Comparison of ENCODE assay signal across 16 cellular contexts in genomic region chr5:157339409-157339808, GRCh38.
DNase-seq lines count a peak whose midpoint lies in the region; ATAC-seq, FAIRE-seq and TF ChIP-seq lines count a peak whose summit lies in the region.
"Had no signal": no experiment of that assay in that cellular context is flagged by ENCODE, and none has a peak within 500 bp of the region (broad histone marks: within the 10 kb centered on the region; RNA-seq: fewer than 3 reads in every experiment).

No MANE protein-coding gene starts in this region.

- TF ChIP-seq POLR2A in GM12892 (IDR thresholded peaks at IDR 0.05; ENCODE audit: low read depth, low read length): no peak

- DNase-seq in activated T-cell treated with anti-CD3 and anti-CD28 coated beads, Interleukin-2, amount 50 U/mL, for 24 hours: no peak
- DNase-seq in activated T-cell treated with anti-CD3 and anti-CD28 coated beads, Interleukin-2, amount 50 U/mL, for 48 hours: no peak
- DNase-seq in GM12892 (ENCODE audit: insufficient read length): no peak
- no peak for DNase-seq in activated T-helper 2 cell treated with anti-CD3 and anti-CD28 coated beads, Interferon-gamma antibody, Interleukin-2, Interleukin-4, amounts not matched to agents 10 μg/mL and 5 μg/mL and 100 μg/mL, durations not matched to agents 14 hours and 24 hours and 36 hours (ENCODE audit: low spot score)
- no peak for DNase-seq in stimulated activated effector memory CD8-positive, alpha-beta T cell treated with anti-CD3 and anti-CD28 coated beads, Interleukin-12 subunit alpha, Interleukin-12 subunit beta, amount 100 ng/mL, for 72 hours (ENCODE audit: low spot score in 2 of 2)
- DNase-seq in AG08395 (ENCODE audit: low spot score): no peak
- DNase-seq in posterior cingulate gyrus: no peak
- DNase-seq: CD8-positive, alpha-beta memory T cell; DMS53; NCI-H1417 treated with DMSO at 0.1 percent for 48 hours; NCI-H187 treated with DMSO at 0.1 percent for 48 hours; NCI-H226; NCI-H524; NCI-H82; SHP77 had no signal

- H3K4me3 Mint-ChIP-seq in activated T-cell treated with anti-CD3 and anti-CD28 coated beads, Interleukin-2, amount 50 U/mL, for 24 hours: no peak overlapping the region
- no peak overlapping the region for H3K4me3 Mint-ChIP-seq in activated T-helper 2 cell treated with anti-CD3 and anti-CD28 coated beads, Interferon-gamma antibody, Interleukin-2, Interleukin-4, amounts not matched to agents 10 μg/mL and 5 μg/mL and 100 μg/mL, durations not matched to agents 14 hours and 24 hours and 36 hours (ENCODE audit: low read depth)
- H3K4me3 Mint-ChIP-seq in stimulated activated effector memory CD8-positive, alpha-beta T cell treated with anti-CD3 and anti-CD28 coated beads, Interleukin-12 subunit alpha, Interleukin-12 subunit beta, amount 100 ng/mL, for 72 hours: no peak overlapping the region
- H3K4me3 Mint-ChIP-seq: CD8-positive, alpha-beta memory T cell had no signal

- FAIRE-seq in GM12892 (lab: Jason Lieb, UNC): peak; percentile 53
- FAIRE-seq: A549 had no signal

- peaks cover 30% of the 10 kb centered on the region for H3K4me1 Mint-ChIP-seq in activated T-cell treated with anti-CD3 and anti-CD28 coated beads, Interleukin-2, amount 50 U/mL, for 24 hours (ENCODE audit: low read depth)
- H3K4me1 Mint-ChIP-seq in activated T-helper 2 cell treated with anti-CD3 and anti-CD28 coated beads, Interferon-gamma antibody, Interleukin-2, Interleukin-4, amounts not matched to agents 10 μg/mL and 5 μg/mL and 100 μg/mL, durations not matched to agents 14 hours and 24 hours and 36 hours (ENCODE audit: low read depth): peaks cover 17% of the 10 kb centered on the region
- peaks cover 41% of the 10 kb centered on the region for H3K4me1 Mint-ChIP-seq in stimulated activated effector memory CD8-positive, alpha-beta T cell treated with anti-CD3 and anti-CD28 coated beads, Interleukin-12 subunit alpha, Interleukin-12 subunit beta, amount 100 ng/mL, for 72 hours

- H3K27me3 Mint-ChIP-seq in activated T-cell treated with anti-CD3 and anti-CD28 coated beads, Interleukin-2, amount 50 U/mL, for 24 hours: no peaks in the 10 kb centered on the region
- H3K27me3 Mint-ChIP-seq in activated T-helper 2 cell treated with anti-CD3 and anti-CD28 coated beads, Interferon-gamma antibody, Interleukin-2, Interleukin-4, amounts not matched to agents 10 μg/mL and 5 μg/mL and 100 μg/mL, durations not matched to agents 14 hours and 24 hours and 36 hours (ENCODE audit: low read depth): no peaks in the 10 kb centered on the region
- H3K27me3 Mint-ChIP-seq: CD8-positive, alpha-beta memory T cell had no signal

- H3K27ac Mint-ChIP-seq in activated T-cell treated with anti-CD3 and anti-CD28 coated beads, Interleukin-2, amount 50 U/mL, for 24 hours: peak overlapping the region; percentile 69
- H3K27ac Mint-ChIP-seq in activated T-helper 2 cell treated with anti-CD3 and anti-CD28 coated beads, Interferon-gamma antibody, Interleukin-2, Interleukin-4, amounts not matched to agents 10 μg/mL and 5 μg/mL and 100 μg/mL, durations not matched to agents 14 hours and 24 hours and 36 hours: peak overlapping the region; percentile 39
- H3K27ac Mint-ChIP-seq in stimulated activated effector memory CD8-positive, alpha-beta T cell treated with anti-CD3 and anti-CD28 coated beads, Interleukin-12 subunit alpha, Interleukin-12 subunit beta, amount 100 ng/mL, for 72 hours: peak overlapping the region; percentile 73

- intact Hi-C loops in activated T-helper 2 cell treated with anti-CD3 and anti-CD28 coated beads, Interferon-gamma antibody, Interleukin-2, Interleukin-4, amounts not matched to agents 10 μg/mL and 5 μg/mL and 100 μg/mL, durations not matched to agents 14 hours and 24 hours and 36 hours (cut with micrococcal nuclease): no loop called here
- intact Hi-C loops in posterior cingulate gyrus (cut with DNase I): no loop called here

- peaks cover 100% of the 10 kb centered on the region for H3K36me3 Mint-ChIP-seq in activated T-cell treated with anti-CD3 and anti-CD28 coated beads, Interleukin-2, amount 50 U/mL, for 24 hours (ENCODE audit: low read depth)
- peaks cover 85% of the 10 kb centered on the region for H3K36me3 Mint-ChIP-seq in activated T-helper 2 cell treated with anti-CD3 and anti-CD28 coated beads, Interferon-gamma antibody, Interleukin-2, Interleukin-4, amounts not matched to agents 10 μg/mL and 5 μg/mL and 100 μg/mL, durations not matched to agents 14 hours and 24 hours and 36 hours (ENCODE audit: low read depth)
- H3K36me3 Mint-ChIP-seq in stimulated activated effector memory CD8-positive, alpha-beta T cell treated with anti-CD3 and anti-CD28 coated beads, Interleukin-12 subunit alpha, Interleukin-12 subunit beta, amount 100 ng/mL, for 72 hours: peaks cover 97% of the 10 kb centered on the region

- no peak for ATAC-seq in stimulated activated effector memory CD8-positive, alpha-beta T cell treated with anti-CD3 and anti-CD28 coated beads, Interleukin-12 subunit alpha, Interleukin-12 subunit beta, amount 100 ng/mL, for 72 hours
- ATAC-seq: A549 had no signal

- no peaks in the 10 kb centered on the region for H3K9me3 Mint-ChIP-seq in activated T-cell treated with anti-CD3 and anti-CD28 coated beads, Interleukin-2, amount 50 U/mL, for 24 hours
- H3K9me3 Mint-ChIP-seq in activated T-helper 2 cell treated with anti-CD3 and anti-CD28 coated beads, Interferon-gamma antibody, Interleukin-2, Interleukin-4, amounts not matched to agents 10 μg/mL and 5 μg/mL and 100 μg/mL, durations not matched to agents 14 hours and 24 hours and 36 hours: no peaks in the 10 kb centered on the region
- no peaks in the 10 kb centered on the region for H3K9me3 Mint-ChIP-seq in stimulated activated effector memory CD8-positive, alpha-beta T cell treated with anti-CD3 and anti-CD28 coated beads, Interleukin-12 subunit alpha, Interleukin-12 subunit beta, amount 100 ng/mL, for 72 hours
- H3K9me3 Mint-ChIP-seq: CD8-positive, alpha-beta memory T cell had no signal
